Comparison of ENCODE assay signal across 21 cellular contexts in the genomic region with DNA sequence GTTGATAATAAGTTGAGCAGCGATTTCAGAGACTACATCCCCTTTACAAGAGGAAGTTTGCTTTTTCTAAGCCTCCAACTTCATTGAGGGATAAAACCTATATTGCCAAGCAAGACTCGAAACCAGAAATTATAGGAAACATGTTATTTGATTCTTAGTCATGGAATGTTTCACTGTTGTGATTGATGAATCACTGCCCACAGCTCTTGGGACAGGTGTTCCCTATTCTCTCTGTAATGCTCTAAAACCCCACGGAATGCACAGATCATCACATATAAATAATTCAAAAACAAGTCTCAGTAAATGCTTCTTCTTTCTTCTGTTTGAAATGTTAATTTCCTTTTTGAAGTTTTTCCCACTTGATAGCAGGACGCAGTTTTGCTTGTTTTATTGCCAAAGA.
DNase-seq lines count a peak whose midpoint lies in the region; ATAC-seq, FAIRE-seq and TF ChIP-seq lines count a peak whose summit lies in the region.
"Had no signal": no experiment of that assay in that cellular context is flagged by ENCODE, and none has a peak within 500 bp of the region (broad histone marks: within the 10 kb centered on the region; RNA-seq: fewer than 3 reads in every experiment).

No MANE protein-coding gene starts in this region.

- dilution Hi-C loops in endothelial cell of umbilical vein (cut with MboI; ENCODE audit: extremely low pct_ligation_motif_present, low sequenced_read_pairs): no loop called here

- H3K4me2 ChIP-seq in endothelial cell of umbilical vein (ENCODE audit: insufficient read depth, low read length): no peak overlapping the region

- peaks cover 4% of the 10 kb centered on the region for H3K4me1 ChIP-seq in endothelial cell of umbilical vein (ENCODE audit: control insufficient read depth, extremely low read depth, insufficient read depth, low read length)
- H3K4me1 ChIP-seq: lower lobe of right lung, spleen, testis had no signal

- no peak for ATAC-seq in HG02763 (IDR thresholded peaks at IDR 0.05; ENCODE audit: unreplicated experiment)
- ATAC-seq: lower lobe of right lung; naive thymus-derived CD8-positive, alpha-beta T cell had no signal

- no peak overlapping the region for H2AFZ ChIP-seq in endothelial cell of umbilical vein (ENCODE audit: low read depth, low read length)

- no peak overlapping the region for H3K9ac ChIP-seq in endothelial cell of umbilical vein (replicated peaks; ENCODE audit: extremely low read depth, insufficient read depth, low read length)

- no peaks in the 10 kb centered on the region for H3K79me2 ChIP-seq in endothelial cell of umbilical vein (ENCODE audit: control insufficient read depth, insufficient read depth, low read length)

- intact Hi-C loops in endothelial cell of umbilical vein (cut with micrococcal nuclease): no loop called here

- H3K9me1 ChIP-seq in endothelial cell of umbilical vein (replicated peaks; ENCODE audit: control insufficient read depth, extremely low read depth, insufficient read depth, low read length): no peaks in the 10 kb centered on the region

- CTCF ChIA-PET in endothelial cell of umbilical vein (lab: Charles Lee): interaction anchor here (1.2 kb wide), 1 partner anchor 90 kb away, joined by 5 read pairs; no protein-coding TSS in a partner anchor

- TF ChIP-seq POLR2A in endothelial cell of umbilical vein (IDR thresholded peaks at IDR 0.05; ENCODE audit: low read depth, low read length): no peak

- no peak for TF ChIP-seq CTCF in endothelial cell of umbilical vein (IDR thresholded peaks at IDR 0.05; ENCODE audit: extremely low read depth in 1 of 2, insufficient read depth in 1 of 2, low read depth in 1 of 2, low read length in 2 of 2)

- POLR2A ChIA-PET in endothelial cell of umbilical vein (lab: Charles Lee): no interaction called here

- BruUV-seq in endothelial cell of umbilical vein (replicated peaks; lab: Mats Ljungman, UMichigan): no TSS peak

- FAIRE-seq in RCC 7860 (lab: Jason Lieb, UNC): peak; percentile 14
- no peak for FAIRE-seq in endothelial cell of umbilical vein (lab: Jason Lieb, UNC)
- FAIRE-seq: endometrium had no signal

- H3K36me3 ChIP-seq in endothelial cell of umbilical vein (ENCODE audit: control insufficient read depth in 2 of 2, extremely low read depth in 1 of 2, insufficient read depth in 2 of 2, low read length in 2 of 2): no peaks in the 10 kb centered on the region
- H3K36me3 ChIP-seq: lower lobe of right lung, spleen had no signal

- H3K27me3 ChIP-seq in endothelial cell of umbilical vein (ENCODE audit: control insufficient read depth in 2 of 2, insufficient read depth in 2 of 2, low read length in 2 of 2): no peaks in the 10 kb centered on the region
- H3K27me3 ChIP-seq: spleen, testis had no signal

- H3K4me3 ChIP-seq in endothelial cell of umbilical vein (replicated peaks in 1 of 3; ENCODE audit: insufficient read depth in 1 of 3, low read depth in 1 of 3, low read length in 3 of 3): no peak overlapping the region
- H3K4me3 ChIP-seq: lower lobe of right lung, spleen, testis had no signal

- DNase-seq in ELR (ENCODE audit: low read depth) (peak; percentile 88), RCC 7860 (ENCODE audit: low spot score) (peak; percentile 41), endothelial cell of umbilical vein (ENCODE audit: low read depth, low spot score) (peak; percentile 42), non-pigmented ciliary epithelial cell (ENCODE audit: low read depth) (peak; percentile 79), islet precursor cell (no peak), NCI-H2171 (lab: John Stamatoyannopoulos, UW) (no peak)
- DNase-seq in stimulated activated CD8-positive, alpha-beta memory T cell treated with anti-CD3 and anti-CD28 coated beads, Interleukin-4, amount 100 ng/mL, for 48 hours: no peak
- DNase-seq: activated CD4-positive, alpha-beta T cell treated with anti-CD3 and anti-CD28 coated beads for 4 hours; activated effector memory CD4-positive, alpha-beta T cell treated with anti-CD3 and anti-CD28 coated beads, Interleukin-2, amount 50 U/mL, for 16 hours; amniotic stem cell; H7; lower lobe of right lung; MM.1S; naive thymus-derived CD8-positive, alpha-beta T cell; NCI-H1694 treated with DMSO at 0.1 percent for 48 hours; NCI-H446; SHP77 treated with DMSO at 0.1 percent for 48 hours; spleen; testis had no signal

- H3K27ac ChIP-seq in endothelial cell of umbilical vein (ENCODE audit: insufficient read depth, low read depth, low read length): no peak overlapping the region
- H3K27ac ChIP-seq: lower lobe of right lung, spleen, testis had no signal

- no peaks in the 10 kb centered on the region for H3K9me3 ChIP-seq in endothelial cell of umbilical vein (replicated peaks; ENCODE audit: control insufficient read depth, insufficient read depth, low read length)
- H3K9me3 ChIP-seq: lower lobe of right lung, testis had no signal

- no peaks in the 10 kb centered on the region for H4K20me1 ChIP-seq in endothelial cell of umbilical vein (replicated peaks; ENCODE audit: control insufficient read depth, extremely low read depth, insufficient read depth, low read length)

TF ChIP-seq in endothelial cell of umbilical vein, 7 proteins besides CTCF, POLR2A, EP300 and RAD21:
- TF ChIP-seq FOS (IDR thresholded peaks at IDR 0.05; ENCODE audit: borderline replicate concordance, insufficient read depth, low read length): peak; percentile 83
- no peak for TF ChIP-seq JUN (IDR thresholded peaks at IDR 0.05; ENCODE audit: borderline replicate concordance, insufficient read depth, insufficient read length, low read depth)

Comparison
In these comparisons a context has a peak if more than half of its experiments do, and no peak if none do; other contexts are left out.
1. DNase-seq: peak in ELR (single experiment), RCC 7860 (single experiment), endothelial cell of umbilical vein (single experiment) and non-pigmented ciliary epithelial cell (single experiment); none in stimulated activated CD8-positive, alpha-beta memory T cell treated with anti-CD3 and anti-CD28 coated beads, Interleukin-4, amount 100 ng/mL, for 48 hours (single experiment), islet precursor cell (single experiment) and NCI-H2171 (single experiment).